ENCODE assay signal across 8 cellular contexts in genomic region chr2:61144697-61145268, GRCh38. TPM values are rescaled to one million over a fixed set of nuclear protein-coding genes. Genes with fewer than 3 reads are reported as not detected.
DNase-seq lines count a peak whose midpoint lies in the region; ATAC-seq and TF ChIP-seq lines count a peak whose summit lies in the region.

No MANE protein-coding gene starts in this region.

- DNase-seq in GM12864 (ENCODE audit: low read depth), result peak; percentile 94
- peak; percentile 97 for DNase-seq in NCI-H2029 (lab: John Stamatoyannopoulos, UW)
- peak; percentile 82 for DNase-seq in activated B cell treated with CpG ODN at 0.5 μM for 24 hours
- DNase-seq in caudate nucleus (lab: John Stamatoyannopoulos, UW), result peak in 60 of 61 donors; percentile 41 to 98 (median 88)
- peak; percentile 99 for DNase-seq in iPS-NIHi7 (ENCODE audit: extremely low spot score)
- DNase-seq in NCI-H146 (lab: John Stamatoyannopoulos, UW), result no peak

- peak overlapping the region; percentile 97 for H3K4me3 Mint-ChIP-seq in activated B cell treated with CpG ODN at 0.5 μM for 24 hours

- peak overlapping the region; percentile 96 for H3K4me3 ChIP-seq in GM12864 (ENCODE audit: low read depth, low read length)
- peak overlapping the region; percentile 34 to 51 (median 43) for H3K4me3 ChIP-seq in skin epidermis

- CTCF ChIA-PET in activated B cell treated with CpG ODN at 0.5 μM for 24 hours (lab: Charles Lee), result no interaction called here

- H3K9me3 Mint-ChIP-seq in activated B cell treated with CpG ODN at 0.5 μM for 24 hours, result no peaks in the 10 kb centered on the region

- H3K27ac Mint-ChIP-seq in activated B cell treated with CpG ODN at 0.5 μM for 24 hours, result peak overlapping the region; percentile 97

- peak overlapping the region; percentile 92 for H3K27ac ChIP-seq in caudate nucleus (ENCODE audit: low read depth, low read length)
- peak overlapping the region in 20 of 21 experiments; percentile 17 to 88 (median 76) for H3K27ac ChIP-seq in skin epidermis

- ATAC-seq in HG02642 (IDR thresholded peaks at IDR 0.05; ENCODE audit: poor library complexity, unreplicated experiment) (peak; percentile 94), activated B cell treated with CpG ODN at 0.5 μM for 24 hours (ENCODE audit: low read depth) (peak; percentile 93)

- TF ChIP-seq CTCF in GM12864 (IDR thresholded peaks at IDR 0.05; ENCODE audit: low read depth, low read length, missing control alignments), result no peak
- no peak for TF ChIP-seq CTCF in activated B cell treated with CpG ODN at 0.5 μM for 24 hours (IDR thresholded peaks at IDR 0.05)

- intact Hi-C loops in activated B cell treated with CpG ODN at 0.5 μM for 24 hours (cut with micrococcal nuclease), result loop anchor here (1.0 kb wide), 2 partner anchors 33 to 127 kb away; partner anchors contain the start of gene PEX13

- peaks cover 9% of the 10 kb centered on the region for H3K4me1 Mint-ChIP-seq in activated B cell treated with CpG ODN at 0.5 μM for 24 hours

- H3K36me3 Mint-ChIP-seq in activated B cell treated with CpG ODN at 0.5 μM for 24 hours (ENCODE audit: low read depth), result peaks cover 16% of the 10 kb centered on the region

- H3K27me3 Mint-ChIP-seq in activated B cell treated with CpG ODN at 0.5 μM for 24 hours, result no peaks in the 10 kb centered on the region

- POLR2A ChIA-PET in activated B cell treated with CpG ODN at 0.5 μM for 24 hours (lab: Charles Lee), result interaction anchor here (0.9 to 3.2 kb wide), 11 partner anchors 10 to 743 kb away, joined by 3 to 29 read pairs (median 5); partner anchors contain the start of genes PAPOLG, PEX13, SANBR and XPO1

RNA-seq across cellular contexts. Expression of gene C2orf74, which starts 17.2 kb away (rescaled TPM):
- 6.0 and 7.6 TPM in 2 replicates for total RNA-seq in activated B cell treated with CpG ODN at 0.5 μM for 24 hours
